ENCODE assay signal across 11 cellular contexts in the genomic region with DNA sequence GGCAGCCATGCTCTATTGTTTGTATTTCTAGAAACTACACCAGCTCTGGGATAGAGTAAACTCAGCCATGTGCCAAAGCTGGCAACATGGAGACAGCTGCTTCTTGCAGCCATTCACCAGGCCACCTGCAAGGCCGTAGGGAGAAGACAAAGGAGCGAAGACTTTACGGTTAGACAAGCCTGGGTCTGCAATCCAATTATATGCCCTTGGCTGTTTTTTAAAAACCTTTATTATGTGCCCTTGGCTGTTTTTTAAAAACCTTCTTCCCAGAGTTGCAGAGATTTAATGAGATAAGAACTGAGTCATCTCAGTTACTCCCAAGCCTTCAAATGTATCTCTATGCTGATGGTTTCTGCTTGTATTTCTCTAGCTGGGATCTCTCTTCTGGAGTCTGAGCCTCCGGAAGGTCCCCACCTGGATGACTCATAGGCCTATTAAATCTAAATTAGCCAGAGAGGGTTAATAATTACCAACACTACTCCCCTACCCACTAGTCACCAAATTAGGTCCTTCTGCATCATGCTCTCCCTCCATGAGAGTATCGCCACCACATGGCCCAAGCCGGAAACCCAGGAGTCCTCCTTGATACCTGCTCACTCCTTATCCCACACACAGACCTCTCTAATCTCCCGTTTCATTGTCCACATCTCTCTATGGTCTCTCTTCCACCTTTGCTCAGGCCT. TPM values are rescaled to one million over a fixed set of nuclear protein-coding genes. Genes with fewer than 3 reads are reported as not detected.
A peak's percentile ranks its signal among the peaks of the same experiment; 100 is the strongest.
DNase-seq lines count a peak whose midpoint lies in the region; ATAC-seq and TF ChIP-seq lines count a peak whose summit lies in the region.
"Had no signal": no experiment of that assay in that cellular context is flagged by ENCODE, and none has a peak within 500 bp of the region (broad histone marks: within the 10 kb centered on the region; RNA-seq: fewer than 3 reads in every experiment).

No MANE protein-coding gene starts in this region.

- H3K4me3 ChIP-seq in GM23338: no peak overlapping the region
- no peak overlapping the region for H3K4me3 ChIP-seq in WERI-Rb-1 (ENCODE audit: low read depth, low read length)
- H3K4me3 ChIP-seq in tibial artery: no peak overlapping the region

- H3K27ac Mint-ChIP-seq in GM23338: no peak overlapping the region
- H3K27ac Mint-ChIP-seq: activated B cell treated with CpG ODN at 0.5 μM for 24 hours had no signal

- intact Hi-C loops in tibial artery (cut with DNase I; ENCODE audit: low total_unique reads): no loop called here

- H3K9me3 ChIP-seq in WERI-Rb-1 (ENCODE audit: severe bottlenecking) (no peaks in the 10 kb centered on the region), tibial artery (no peaks in the 10 kb centered on the region)

- H3K27me3 ChIP-seq in GM23338 (ENCODE audit: insufficient read depth): no peaks in the 10 kb centered on the region
- H3K27me3 ChIP-seq in WERI-Rb-1 (ENCODE audit: insufficient read depth, low read depth, severe bottlenecking): no peaks in the 10 kb centered on the region
- H3K27me3 ChIP-seq in tibial artery: no peaks in the 10 kb centered on the region

- DNase-seq in DMS53 (lab: John Stamatoyannopoulos, UW): peak; percentile 97
- DNase-seq in GM23338 (ENCODE audit: low spot score): peak; percentile 64
- peak; percentile 55 for DNase-seq in WERI-Rb-1
- DNase-seq in left kidney (ENCODE audit: low read depth, low spot score): peak; percentile 81
- no peak for DNase-seq in tibial artery
- DNase-seq in stimulated activated CD4-positive, alpha-beta T cell treated with anti-CD3 and anti-CD28 coated beads, Interleukin-2, amount 100 ng/mL, for 24 hours: no peak
- no peak for DNase-seq in SKM-1 (lab: John Stamatoyannopoulos, UW; ENCODE audit: unreplicated experiment)
- DNase-seq: activated B cell treated with CpG ODN at 0.5 μM for 24 hours, Karpas-422, substantia nigra had no signal

- H3F3A ChIP-seq in GM23338 (replicated peaks; ENCODE audit: low read depth): no peaks in the 10 kb centered on the region

- H3K4me1 ChIP-seq in GM23338 (ENCODE audit: insufficient read depth) (no peaks in the 10 kb centered on the region), tibial artery (no peaks in the 10 kb centered on the region)

- H3K4me1 Mint-ChIP-seq in GM23338: no peaks in the 10 kb centered on the region
- H3K4me1 Mint-ChIP-seq: activated B cell treated with CpG ODN at 0.5 μM for 24 hours had no signal

- H3K79me2 ChIP-seq in GM23338 (replicated peaks; ENCODE audit: insufficient read depth): no peaks in the 10 kb centered on the region

- ATAC-seq in GM23338 (peak; percentile 98), HG03565 (IDR thresholded peaks at IDR 0.05; ENCODE audit: unreplicated experiment) (no peak)

- H3K36me3 Mint-ChIP-seq in GM23338 (ENCODE audit: low read depth): no peaks in the 10 kb centered on the region

- H4K20me1 ChIP-seq in GM23338 (replicated peaks; ENCODE audit: insufficient read depth): no peaks in the 10 kb centered on the region

- TF ChIP-seq CTCF in GM23338 (conservative IDR thresholded peaks at IDR 0.05; ENCODE audit: low read depth in 2 of 2) (peak; percentile 43 to 82), WERI-Rb-1 (IDR thresholded peaks at IDR 0.05; ENCODE audit: low read depth, low read length) (peak; percentile 46), tibial artery (IDR thresholded peaks at IDR 0.05) (no peak)

- H3K36me3 ChIP-seq in GM23338 (ENCODE audit: insufficient read depth): no peaks in the 10 kb centered on the region
- no peaks in the 10 kb centered on the region for H3K36me3 ChIP-seq in WERI-Rb-1
- H3K36me3 ChIP-seq in tibial artery: no peaks in the 10 kb centered on the region

- no peak overlapping the region for H3K27ac ChIP-seq in GM23338 (ENCODE audit: low read depth)
- H3K27ac ChIP-seq in WERI-Rb-1: no peak overlapping the region
- no peak overlapping the region for H3K27ac ChIP-seq in tibial artery

- H3K4me3 Mint-ChIP-seq in GM23338: no peak overlapping the region
- H3K4me3 Mint-ChIP-seq: activated B cell treated with CpG ODN at 0.5 μM for 24 hours had no signal

- H3K9me2 ChIP-seq in GM23338 (ENCODE audit: insufficient read depth): no peaks in the 10 kb centered on the region

- H3K9me3 Mint-ChIP-seq in GM23338: no peaks in the 10 kb centered on the region
- H3K9me3 Mint-ChIP-seq: activated B cell treated with CpG ODN at 0.5 μM for 24 hours had no signal

- H2AFZ ChIP-seq in GM23338: peak overlapping the region; percentile 81; the same call in 1 of the 2 replicates

- no peaks in the 10 kb centered on the region for H3K27me3 Mint-ChIP-seq in GM23338 (ENCODE audit: insufficient read depth, low read depth, poor library complexity)

- no peak overlapping the region for H3K4me2 ChIP-seq in GM23338

TF ChIP-seq in GM23338, 12 proteins besides CTCF, POLR2A, EP300 and RAD21 (continues in another document):
- TF ChIP-seq ZNF114 (CRISPR knock-in tag; IDR thresholded peaks at IDR 0.05) (no peak), CREB1 (CRISPR knock-in tag; IDR thresholded peaks at IDR 0.05; ENCODE audit: low read depth) (no peak), JUNB (IDR thresholded peaks at IDR 0.05; ENCODE audit: unreplicated experiment) (no peak), POLR2AphosphoS5 (IDR thresholded peaks at IDR 0.05; ENCODE audit: low read depth) (no peak), ZNF331 (CRISPR knock-in tag; IDR thresholded peaks at IDR 0.05; ENCODE audit: low read depth) (no peak), EZH2phosphoT487 (IDR thresholded peaks at IDR 0.05; ENCODE audit: unreplicated experiment) (no peak), EZH2 (IDR thresholded peaks at IDR 0.05; ENCODE audit: low read depth, unreplicated experiment) (no peak), STAT1 (IDR thresholded peaks at IDR 0.05; ENCODE audit: unreplicated experiment) (no peak)
- TF ChIP-seq, protein P1, sequence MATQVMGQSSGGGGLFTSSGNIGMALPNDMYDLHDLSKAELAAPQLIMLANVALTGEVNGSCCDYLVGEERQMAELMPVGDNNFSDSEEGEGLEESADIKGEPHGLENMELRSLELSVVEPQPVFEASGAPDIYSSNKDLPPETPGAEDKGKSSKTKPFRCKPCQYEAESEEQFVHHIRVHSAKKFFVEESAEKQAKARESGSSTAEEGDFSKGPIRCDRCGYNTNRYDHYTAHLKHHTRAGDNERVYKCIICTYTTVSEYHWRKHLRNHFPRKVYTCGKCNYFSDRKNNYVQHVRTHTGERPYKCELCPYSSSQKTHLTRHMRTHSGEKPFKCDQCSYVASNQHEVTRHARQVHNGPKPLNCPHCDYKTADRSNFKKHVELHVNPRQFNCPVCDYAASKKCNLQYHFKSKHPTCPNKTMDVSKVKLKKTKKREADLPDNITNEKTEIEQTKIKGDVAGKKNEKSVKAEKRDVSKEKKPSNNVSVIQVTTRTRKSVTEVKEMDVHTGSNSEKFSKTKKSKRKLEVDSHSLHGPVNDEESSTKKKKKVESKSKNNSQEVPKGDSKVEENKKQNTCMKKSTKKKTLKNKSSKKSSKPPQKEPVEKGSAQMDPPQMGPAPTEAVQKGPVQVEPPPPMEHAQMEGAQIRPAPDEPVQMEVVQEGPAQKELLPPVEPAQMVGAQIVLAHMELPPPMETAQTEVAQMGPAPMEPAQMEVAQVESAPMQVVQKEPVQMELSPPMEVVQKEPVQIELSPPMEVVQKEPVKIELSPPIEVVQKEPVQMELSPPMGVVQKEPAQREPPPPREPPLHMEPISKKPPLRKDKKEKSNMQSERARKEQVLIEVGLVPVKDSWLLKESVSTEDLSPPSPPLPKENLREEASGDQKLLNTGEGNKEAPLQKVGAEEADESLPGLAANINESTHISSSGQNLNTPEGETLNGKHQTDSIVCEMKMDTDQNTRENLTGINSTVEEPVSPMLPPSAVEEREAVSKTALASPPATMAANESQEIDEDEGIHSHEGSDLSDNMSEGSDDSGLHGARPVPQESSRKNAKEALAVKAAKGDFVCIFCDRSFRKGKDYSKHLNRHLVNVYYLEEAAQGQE (IDR thresholded peaks at IDR 0.05; ENCODE audit: unreplicated experiment): no peak
- TF ChIP-seq, protein P2, sequence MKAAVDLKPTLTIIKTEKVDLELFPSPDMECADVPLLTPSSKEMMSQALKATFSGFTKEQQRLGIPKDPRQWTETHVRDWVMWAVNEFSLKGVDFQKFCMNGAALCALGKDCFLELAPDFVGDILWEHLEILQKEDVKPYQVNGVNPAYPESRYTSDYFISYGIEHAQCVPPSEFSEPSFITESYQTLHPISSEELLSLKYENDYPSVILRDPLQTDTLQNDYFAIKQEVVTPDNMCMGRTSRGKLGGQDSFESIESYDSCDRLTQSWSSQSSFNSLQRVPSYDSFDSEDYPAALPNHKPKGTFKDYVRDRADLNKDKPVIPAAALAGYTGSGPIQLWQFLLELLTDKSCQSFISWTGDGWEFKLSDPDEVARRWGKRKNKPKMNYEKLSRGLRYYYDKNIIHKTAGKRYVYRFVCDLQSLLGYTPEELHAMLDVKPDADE (IDR thresholded peaks at IDR 0.05): no peak

RNA-seq across cellular contexts. Expression of a gene that starts 17.5 kb away (rescaled TPM):
- total RNA-seq in GM23338 (2014; rRNA removed; shearing (Covaris generic)): 2.8 and 4.1 TPM in 2 replicates
- polyA plus RNA-seq in GM23338 (2016; fragmentation: Nextera tagmentation; extraction: Ambion mirVana): 1.0 and 1.5 TPM in 2 replicates

Comparison
In these comparisons a context has a peak if more than half of its experiments do, and no peak if none do; other contexts are left out.
1. DNase-seq: peak in DMS53 (single experiment), GM23338 (single experiment), WERI-Rb-1 (single experiment) and left kidney (single experiment); none in tibial artery (0 of 2), stimulated activated CD4-positive, alpha-beta T cell treated with anti-CD3 and anti-CD28 coated beads, Interleukin-2, amount 100 ng/mL, for 24 hours (0 of 2) and SKM-1 (single experiment).
2. CTCF ChIP-seq: peak in GM23338 (2 of 2) and WERI-Rb-1 (single experiment); none in tibial artery (0 of 2).